ENCODE assay signal across 24 cellular contexts in the genomic region with DNA sequence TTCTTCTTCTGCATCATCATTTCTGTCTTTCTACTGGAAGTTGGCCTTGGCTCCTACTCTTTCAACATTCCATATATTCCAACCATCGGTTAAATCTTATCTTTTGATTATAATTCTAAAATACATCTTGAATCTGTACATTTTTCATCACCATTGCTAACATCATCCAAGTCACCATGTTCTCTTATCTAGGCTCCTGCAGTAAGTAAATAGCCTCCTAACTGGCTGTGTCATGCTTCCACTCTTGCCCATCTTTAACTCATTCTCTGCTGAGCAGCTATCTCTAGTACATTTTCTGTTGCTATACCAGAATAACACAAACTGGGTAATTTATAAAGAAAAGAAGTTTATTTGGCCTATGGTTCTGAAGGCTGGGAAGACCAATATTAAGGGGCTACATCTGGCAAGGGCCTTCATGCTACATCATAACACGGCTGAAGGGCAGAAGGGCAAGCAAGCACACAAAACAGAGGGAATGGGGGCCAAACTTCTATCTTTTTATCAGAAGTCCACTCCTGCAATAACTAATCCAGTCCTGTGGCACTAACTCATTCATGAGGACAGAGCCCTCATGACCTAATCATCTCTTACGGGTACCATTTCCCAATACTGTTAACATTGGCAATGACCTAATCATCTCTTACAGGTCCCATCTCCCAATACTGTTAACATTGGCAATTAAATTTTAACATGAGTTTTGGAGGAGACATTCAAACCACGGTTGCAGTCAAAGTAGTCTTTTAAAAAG.
"Had no signal": no experiment of that assay in that cellular context is flagged by ENCODE, and none has a peak within 500 bp of the region (broad histone marks: within the 10 kb centered on the region; RNA-seq: fewer than 3 reads in every experiment).

No MANE protein-coding gene starts in this region.

- H3K4me3 ChIP-seq: adrenal gland, ascending aorta, coronary artery, dorsolateral prefrontal cortex, spleen, testis, transverse colon had no signal

- DNase-seq: activated CD4-positive, alpha-beta memory T cell treated with anti-CD3 and anti-CD28 coated beads for 36 hours; activated CD4-positive, alpha-beta T cell treated with anti-CD3 and anti-CD28 coated beads, Interleukin-2, amount 10 ng/mL, durations not matched to agents 24 days and 14 days; activated CD4-positive, CD25-positive, alpha-beta regulatory T cell treated with anti-CD3 and anti-CD28 coated beads, Interleukin-2, amount 50 U/mL, for 72 hours; activated CD8-positive, alpha-beta memory T cell treated with anti-CD3 and anti-CD28 coated beads, Interleukin-2, amount 50 U/mL, for 4 hours; activated effector memory CD4-positive, alpha-beta T cell treated with anti-CD3 and anti-CD28 coated beads, Interleukin-2, amount 50 U/mL, for 16 hours; activated naive CD4-positive, alpha-beta T cell treated with anti-CD3 and anti-CD28 coated beads for 36 hours; activated naive CD8-positive, alpha-beta T cell treated with anti-CD3 and anti-CD28 coated beads for 36 hours; activated T-cell treated with anti-CD3 and anti-CD28 coated beads, Interleukin-2, amount 50 U/mL, for 1 hour; adrenal gland; brain microvascular endothelial cell; dorsolateral prefrontal cortex; effector memory CD4-positive, alpha-beta T cell; left ventricle myocardium superior; midbrain; naive thymus-derived CD4-positive, alpha-beta T cell; spleen; stimulated activated naive CD4-positive, alpha-beta T cell treated with Interleukin-2 at 50 U/mL for 16 hours; T-helper 9 cell; testis; transverse colon had no signal

- H3K27ac ChIP-seq: adrenal gland, ascending aorta, brain microvascular endothelial cell, coronary artery, testis, transverse colon had no signal

- H3K36me3 ChIP-seq: adrenal gland, ascending aorta, brain microvascular endothelial cell, spleen, transverse colon had no signal

- H3K9me3 ChIP-seq: adrenal gland, ascending aorta, spleen, testis, transverse colon had no signal

- H3K27me3 ChIP-seq: adrenal gland, ascending aorta, brain microvascular endothelial cell, spleen, testis, transverse colon had no signal

- H3K4me1 ChIP-seq: adrenal gland, ascending aorta, testis, transverse colon had no signal

- FAIRE-seq: islet of Langerhans had no signal

- ATAC-seq: left ventricle myocardium superior; naive thymus-derived CD4-positive, alpha-beta T cell; right cardiac atrium had no signal
